8 cellular contexts compared by ENCODE assay signal in genomic region chr11:113637636-113638035, GRCh38.
"Had no signal": no experiment of that assay in that cellular context is flagged by ENCODE, and none has a peak within 500 bp of the region (broad histone marks: within the 10 kb centered on the region; RNA-seq: fewer than 3 reads in every experiment).

No MANE protein-coding gene starts in this region.

- H3K4me2 ChIP-seq: GM23338 had no signal

- H3K4me3 ChIP-seq: GM23338 had no signal

- FAIRE-seq: H1, H54, HTR-8/SVneo had no signal

- ATAC-seq: GM23338 had no signal

- DNase-seq: H9, HCEC 1CT, IMR-90, KBM-7 had no signal

- H2AFZ ChIP-seq: GM23338 had no signal
